16 cellular contexts compared by ENCODE assay signal in genomic region chr15:33098082-33099058, GRCh38.
DNase-seq lines count a peak whose midpoint lies in the region; ATAC-seq and TF ChIP-seq lines count a peak whose summit lies in the region.
"Had no signal": no experiment of that assay in that cellular context is flagged by ENCODE, and none has a peak within 500 bp of the region (broad histone marks: within the 10 kb centered on the region; RNA-seq: fewer than 3 reads in every experiment).

No MANE protein-coding gene starts in this region.

- no peak overlapping the region for H3K4ac ChIP-seq in neuronal stem cell (ENCODE audit: low read length)

- no peak overlapping the region for H3K4me3 ChIP-seq in PC-9
- H3K4me3 ChIP-seq in choroid plexus epithelial cell (ENCODE audit: low read depth, low read length) = no peak overlapping the region
- no peak overlapping the region for H3K4me3 ChIP-seq in neuronal stem cell (ENCODE audit: low read length in 2 of 2)
- H3K4me3 ChIP-seq: tibial nerve had no signal

- no peaks in the 10 kb centered on the region for H3K79me1 ChIP-seq in neuronal stem cell (ENCODE audit: low read depth, low read length)

- no peaks in the 10 kb centered on the region for H3K9me2 ChIP-seq in PC-9 (ENCODE audit: insufficient read depth)

- intact Hi-C loops in PC-9 (cut with micrococcal nuclease; ENCODE audit: unreplicated experiment) = no loop called here

- no peaks in the 10 kb centered on the region for H3K79me2 ChIP-seq in PC-9 (ENCODE audit: low read depth)
- H3K79me2 ChIP-seq: parathyroid adenoma had no signal

- no peaks in the 10 kb centered on the region for H4K20me1 ChIP-seq in PC-9 (ENCODE audit: insufficient read depth)

- no peak for ATAC-seq in HG03565 (IDR thresholded peaks at IDR 0.05; ENCODE audit: unreplicated experiment)

- no peak overlapping the region for H2AK5ac ChIP-seq in neuronal stem cell (ENCODE audit: low read depth, low read length)

- H3K4me1 Mint-ChIP-seq in mesothelial cell of epicardium (no peaks in the 10 kb centered on the region), endothelial cell (ENCODE audit: unreplicated experiment) (no peaks in the 10 kb centered on the region)

- no peak overlapping the region for H3K23ac ChIP-seq in neuronal stem cell (ENCODE audit: low read depth, low read length, poor library complexity)

- no peak overlapping the region for H2BK5ac ChIP-seq in neuronal stem cell (ENCODE audit: low read length)

- no peak overlapping the region for H3K18ac ChIP-seq in neuronal stem cell (ENCODE audit: low read length)

- no peak overlapping the region for H3K4me3 Mint-ChIP-seq in mesothelial cell of epicardium
- no peak overlapping the region for H3K4me3 Mint-ChIP-seq in endothelial cell (ENCODE audit: unreplicated experiment)
- H3K4me3 Mint-ChIP-seq: immature natural killer cell had no signal

- CTCF ChIA-PET in PC-9 (lab: Charles Lee) = interaction anchor here (0.9 kb wide), 1 partner anchor 34 kb away, joined by 4 read pairs; no protein-coding TSS in a partner anchor

- no CpG with 5 or more reads among the region's 7 CpGs for WGBS in neuronal stem cell (ENCODE audit: extremely low coverage in 2 of 2, insufficient read length in 2 of 2, insufficient replicate concordance in 1 of 2), 2 donors

- no peak overlapping the region; the same call in 1 of the 2 replicates for H2AFZ ChIP-seq in PC-9
- H2AFZ ChIP-seq in neuronal stem cell (ENCODE audit: low read length) = peak overlapping the region; percentile 43
- H2AFZ ChIP-seq: parathyroid adenoma had no signal

- H3K27ac Mint-ChIP-seq in mesothelial cell of epicardium (no peak overlapping the region), endothelial cell (ENCODE audit: unreplicated experiment) (no peak overlapping the region)
- H3K27ac Mint-ChIP-seq: immature natural killer cell had no signal

- H3K27me3 ChIP-seq in PC-9 (ENCODE audit: insufficient read depth, low read depth) (no peaks in the 10 kb centered on the region), neuronal stem cell (ENCODE audit: control insufficient read depth in 3 of 3, insufficient read depth in 3 of 3, low read depth in 1 of 3, low read length in 3 of 3) (no peaks in the 10 kb centered on the region)
- H3K27me3 ChIP-seq: tibial nerve had no signal

- BruUV-seq in PC-9 (replicated peaks; lab: Mats Ljungman, UMichigan) = no TSS peak

- 0 out of 2 replicates have a peak, but pooled peaks cover 4% of the 10 kb centered on the region for H3F3A ChIP-seq in PC-9 (ENCODE audit: insufficient read depth, low read depth)

- DNase-seq in ELR (ENCODE audit: low read depth) (peak; percentile 93), PC-9 (peak; percentile 23 to 48), choroid plexus epithelial cell (ENCODE audit: low read depth) (peak; percentile 87), neuronal stem cell (ENCODE audit: low spot score) (no peak), mesothelial cell of epicardium (ENCODE audit: low spot score in 2 of 2, unreplicated experiment in 2 of 2) (no peak), C1 segment of cervical spinal cord (lab: John Stamatoyannopoulos, UW) (no peak), endothelial cell (ENCODE audit: low spot score) (no peak)
- DNase-seq: activated CD4-positive, CD25-positive, alpha-beta regulatory T cell; DND-41; H7; immature natural killer cell; NCI-H1417 treated with DMSO at 0.1 percent for 48 hours; NK-92 treated with Interleukin-12 subunit alpha and Interleukin-12 subunit beta, amount 100 ng/mL, for 24 hours had no signal

- H3K9me3 ChIP-seq in PC-9 (ENCODE audit: insufficient read depth, low read depth) = no peaks in the 10 kb centered on the region
- H3K9me3 ChIP-seq in neuronal stem cell (replicated peaks in 1 of 2; ENCODE audit: control insufficient read depth in 2 of 2, insufficient read depth in 1 of 2, low read depth in 1 of 2, low read length in 2 of 2) = no peaks in the 10 kb centered on the region
- H3K9me3 ChIP-seq: tibial nerve had no signal

- no peak overlapping the region for H3K14ac ChIP-seq in neuronal stem cell (ENCODE audit: low read length)

- peaks cover 4% of the 10 kb centered on the region for H3K9me3 Mint-ChIP-seq in mesothelial cell of epicardium
- H3K9me3 Mint-ChIP-seq in endothelial cell (ENCODE audit: unreplicated experiment) = no peaks in the 10 kb centered on the region

- POLR2A ChIA-PET in PC-9 (lab: Charles Lee; ENCODE audit: unreplicated experiment) = interaction anchor here (0.6 kb wide), 1 partner anchor 1268 kb away, joined by 5 read pairs; no protein-coding TSS in a partner anchor

- H2BK12ac ChIP-seq in neuronal stem cell (ENCODE audit: low read length) = no peak overlapping the region

- H3K27me3 Mint-ChIP-seq in mesothelial cell of epicardium (ENCODE audit: low read depth) = peaks cover 15% of the 10 kb centered on the region
- no peaks in the 10 kb centered on the region for H3K27me3 Mint-ChIP-seq in endothelial cell (ENCODE audit: unreplicated experiment)

- no peak overlapping the region for H4K8ac ChIP-seq in neuronal stem cell (ENCODE audit: low read depth, low read length)

- H3K36me3 ChIP-seq in PC-9 (ENCODE audit: low read depth) (no peaks in the 10 kb centered on the region), neuronal stem cell (replicated peaks in 1 of 2; ENCODE audit: control insufficient read depth in 2 of 2, insufficient read depth in 2 of 2, low read length in 2 of 2) (no peaks in the 10 kb centered on the region)
- H3K36me3 ChIP-seq: tibial nerve had no signal

- no peak overlapping the region for H4K91ac ChIP-seq in neuronal stem cell (ENCODE audit: low read depth, low read length, poor library complexity)

- H3K27ac ChIP-seq in PC-9 (peak overlapping the region; percentile 65), neuronal stem cell (replicated peaks; ENCODE audit: low read length) (no peak overlapping the region)
- H3K27ac ChIP-seq: parathyroid adenoma, tibial nerve had no signal

- H3K4me2 ChIP-seq in PC-9 = peak overlapping the region; percentile 39
- H3K4me2 ChIP-seq in neuronal stem cell (ENCODE audit: insufficient read depth, low read length, poor library complexity, severe bottlenecking) = no peak overlapping the region

- H3K36me3 Mint-ChIP-seq in mesothelial cell of epicardium (no peaks in the 10 kb centered on the region), endothelial cell (ENCODE audit: low read depth, unreplicated experiment) (no peaks in the 10 kb centered on the region)
- H3K36me3 Mint-ChIP-seq: immature natural killer cell had no signal

- H3K4me1 ChIP-seq in PC-9 (replicated peaks; ENCODE audit: insufficient read depth) = peaks cover 18% of the 10 kb centered on the region
- H3K4me1 ChIP-seq in neuronal stem cell (ENCODE audit: control insufficient read depth in 2 of 2, insufficient read depth in 1 of 2, low read depth in 1 of 2, low read length in 2 of 2) = peaks cover 0 to 3% of the 10 kb centered on the region in 2 donors
- H3K4me1 ChIP-seq: parathyroid adenoma, tibial nerve had no signal

- H2BK120ac ChIP-seq in neuronal stem cell (ENCODE audit: low read depth, low read length) = no peak overlapping the region

- H3K9ac ChIP-seq in neuronal stem cell (ENCODE audit: low read depth, low read length, poor library complexity) = no peak overlapping the region
- H3K9ac ChIP-seq: parathyroid adenoma had no signal

- no peak overlapping the region for H2BK15ac ChIP-seq in neuronal stem cell (ENCODE audit: low read length)

- TF ChIP-seq CTCF in PC-9 (conservative IDR thresholded peaks at IDR 0.05) (no peak), choroid plexus epithelial cell (conservative IDR thresholded peaks at IDR 0.05; ENCODE audit: low read depth, low read length) (no peak), mesothelial cell of epicardium (IDR thresholded peaks at IDR 0.05; ENCODE audit: unreplicated experiment) (no peak), endothelial cell (IDR thresholded peaks at IDR 0.05; ENCODE audit: unreplicated experiment) (no peak)

Comparison
In these comparisons a context has a peak if more than half of its experiments do, and no peak if none do; other contexts are left out.
1. DNase-seq: peak in ELR (single experiment), PC-9 (2 of 2) and choroid plexus epithelial cell (single experiment); none in neuronal stem cell (single experiment), mesothelial cell of epicardium (0 of 2), C1 segment of cervical spinal cord (0 of 14) and endothelial cell (single experiment).